Comparison of ENCODE assay signal across 10 cellular contexts in genomic region chr4:18882468-18882867, GRCh38.
A peak's percentile ranks its signal among the peaks of the same experiment; 100 is the strongest.
DNase-seq lines count a peak whose midpoint lies in the region; ATAC-seq and TF ChIP-seq lines count a peak whose summit lies in the region.
"Had no signal": no experiment of that assay in that cellular context is flagged by ENCODE, and none has a peak within 500 bp of the region (broad histone marks: within the 10 kb centered on the region; RNA-seq: fewer than 3 reads in every experiment).

No MANE protein-coding gene starts in this region.

- H2BK5ac ChIP-seq in mesenchymal stem cell (ENCODE audit: low read depth, low read length, poor library complexity, severe bottlenecking): peak overlapping the region; percentile 99

- no peak overlapping the region for H4K91ac ChIP-seq in mesenchymal stem cell (ENCODE audit: low read length)

- ATAC-seq in GM21717 (IDR thresholded peaks at IDR 0.05; ENCODE audit: unreplicated experiment): no peak
- ATAC-seq in GM19324 (IDR thresholded peaks at IDR 0.05; ENCODE audit: low FRiP score, unreplicated experiment): no peak

- no peak overlapping the region for H3K23ac ChIP-seq in mesenchymal stem cell (ENCODE audit: low read length in 2 of 2)

- no peak overlapping the region for H2BK15ac ChIP-seq in mesenchymal stem cell (ENCODE audit: low read depth, poor library complexity, severe bottlenecking)

- H3K36me3 ChIP-seq in BJ (ENCODE audit: control insufficient read depth, insufficient read depth, low read length) (no peaks in the 10 kb centered on the region), brain microvascular endothelial cell (replicated peaks) (no peaks in the 10 kb centered on the region), mesenchymal stem cell (ENCODE audit: control insufficient read depth in 1 of 2, insufficient read depth in 2 of 2, low read depth in 1 of 2, low read length in 2 of 2) (no peaks in the 10 kb centered on the region)
- H3K36me3 ChIP-seq: ascending aorta, tibial artery had no signal

- H2AK5ac ChIP-seq in mesenchymal stem cell (ENCODE audit: low read length, severe bottlenecking): peak overlapping the region; percentile 85

- DNase-seq in BJ (ENCODE audit: low read depth) (peak; percentile 63), HT1080 (ENCODE audit: low read depth) (peak; percentile 81), brain microvascular endothelial cell (peak; percentile 68), mesenchymal stem cell (peak; percentile 58), OCI-M2 (lab: John Stamatoyannopoulos, UW; ENCODE audit: unreplicated experiment) (no peak), erythroblast (lab: John Stamatoyannopoulos, UW) (no peak)
- DNase-seq: tibial artery had no signal

- CTCF ChIA-PET in BJ (lab: Yijun Ruan, JAX): no interaction called here

- H3K9me3 ChIP-seq in mesenchymal stem cell (ENCODE audit: control insufficient read depth, low read length): no peaks in the 10 kb centered on the region
- H3K9me3 ChIP-seq: ascending aorta, tibial artery had no signal

- in situ Hi-C loops in brain microvascular endothelial cell (cut with HindIII; ENCODE audit: low pct_ligation_motif_present, low sequenced_read_pairs): no loop called here

- peak overlapping the region in 1 of 2 experiments; percentile 54 for H2BK12ac ChIP-seq in mesenchymal stem cell (ENCODE audit: low read length in 2 of 2)

- H3K18ac ChIP-seq in mesenchymal stem cell (ENCODE audit: low read depth in 1 of 2, low read length in 2 of 2): peak overlapping the region in 1 of 2 experiments; percentile 43

- peak overlapping the region; percentile 22 for H3K4me2 ChIP-seq in mesenchymal stem cell (ENCODE audit: low read length, poor library complexity, severe bottlenecking)

- POLR2A ChIA-PET in BJ (lab: Charles Lee): no interaction called here

- no peak overlapping the region for H2AFZ ChIP-seq in mesenchymal stem cell (ENCODE audit: low read depth, low read length)

- H3K27ac ChIP-seq in brain microvascular endothelial cell: peak overlapping the region; percentile 89
- H3K27ac ChIP-seq in mesenchymal stem cell (ENCODE audit: low read length, poor library complexity, severe bottlenecking): peak overlapping the region; percentile 98
- H3K27ac ChIP-seq: ascending aorta, tibial artery had no signal

- H3K4me3 ChIP-seq in BJ (ENCODE audit: low read depth, low read length): no peak overlapping the region
- no peak overlapping the region for H3K4me3 ChIP-seq in brain microvascular endothelial cell (ENCODE audit: low read depth, low read length)
- no peak overlapping the region for H3K4me3 ChIP-seq in mesenchymal stem cell (ENCODE audit: insufficient read depth in 1 of 2, low read depth in 1 of 2, low read length in 2 of 2)
- H3K4me3 ChIP-seq: ascending aorta, tibial artery had no signal

- WGBS in mesenchymal stem cell: 44% methylated on average over 3 of the region's 3 CpGs

- peak overlapping the region; percentile 49 for H2BK120ac ChIP-seq in mesenchymal stem cell (ENCODE audit: low read depth, low read length)

- no peak overlapping the region for H3K9ac ChIP-seq in mesenchymal stem cell (ENCODE audit: low read length)

- TF ChIP-seq CTCF in BJ (IDR thresholded peaks at IDR 0.05; ENCODE audit: insufficient read depth, low read depth, low read length): no peak
- no peak for TF ChIP-seq CTCF in brain microvascular endothelial cell (IDR thresholded peaks at IDR 0.05; ENCODE audit: low read depth, low read length, missing control alignments)

- H3K4me1 ChIP-seq in mesenchymal stem cell (ENCODE audit: control insufficient read depth, insufficient read depth, low read depth, low read length): no peaks in the 10 kb centered on the region
- H3K4me1 ChIP-seq: ascending aorta had no signal

- no peak overlapping the region for H3K4ac ChIP-seq in mesenchymal stem cell (ENCODE audit: low read depth in 1 of 2, low read length in 2 of 2)

- H4K8ac ChIP-seq in mesenchymal stem cell (ENCODE audit: low read length): no peak overlapping the region

- H3K27me3 ChIP-seq in BJ (ENCODE audit: control insufficient read depth, insufficient read depth, low read length) (no peaks in the 10 kb centered on the region), brain microvascular endothelial cell (replicated peaks) (no peaks in the 10 kb centered on the region), mesenchymal stem cell (ENCODE audit: control insufficient read depth in 1 of 2, insufficient read depth in 1 of 2, low read length in 2 of 2) (no peaks in the 10 kb centered on the region)
- H3K27me3 ChIP-seq: ascending aorta, tibial artery had no signal

- H3K79me1 ChIP-seq in mesenchymal stem cell (replicated peaks; ENCODE audit: low read length, poor library complexity, severe bottlenecking): no peaks in the 10 kb centered on the region

- no peak overlapping the region for H3K14ac ChIP-seq in mesenchymal stem cell (ENCODE audit: low read length in 2 of 2)

- no peak for TF ChIP-seq POLR2A in erythroblast (IDR thresholded peaks at IDR 0.05; ENCODE audit: low read length)

Comparison
In these comparisons a context has a peak if more than half of its experiments do, and no peak if none do; other contexts are left out.
1. DNase-seq: peak in BJ (single experiment), HT1080 (single experiment), brain microvascular endothelial cell (single experiment) and mesenchymal stem cell (single experiment); none in OCI-M2 (single experiment) and erythroblast (0 of 2).